In genomic region chr13:44274838-44275237, GRCh38 we compare ENCODE assay signal across 9 cellular contexts.
DNase-seq lines count a peak whose midpoint lies in the region; TF ChIP-seq lines count a peak whose summit lies in the region.
"Had no signal": no experiment of that assay in that cellular context is flagged by ENCODE, and none has a peak within 500 bp of the region (broad histone marks: within the 10 kb centered on the region; RNA-seq: fewer than 3 reads in every experiment).

No MANE protein-coding gene starts in this region.

- H2BK120ac ChIP-seq in mesenchymal stem cell (ENCODE audit: low read depth, low read length): no peak overlapping the region

- peak overlapping the region; percentile 38 to 42 for H2BK12ac ChIP-seq in mesenchymal stem cell (ENCODE audit: low read length in 2 of 2)

- H2BK15ac ChIP-seq in mesenchymal stem cell (ENCODE audit: low read depth, poor library complexity, severe bottlenecking): no peak overlapping the region

- intact Hi-C loops in cardiac septum (cut with DNase I) (no loop called here), vagina (cut with DNase I) (loop anchor here (5.0 to 10.0 kb wide), 3 partner anchors 38 to 220 kb away; no protein-coding TSS in a partner anchor)

- H2AK5ac ChIP-seq in mesenchymal stem cell (ENCODE audit: low read length, severe bottlenecking): peak overlapping the region; percentile 24

- H3K79me1 ChIP-seq in mesenchymal stem cell (replicated peaks; ENCODE audit: low read length, poor library complexity, severe bottlenecking): no peaks in the 10 kb centered on the region

- H3K4me1 ChIP-seq in cardiac muscle cell (ENCODE audit: low read depth) (peaks cover 37% of the 10 kb centered on the region), mesenchymal stem cell (ENCODE audit: control insufficient read depth, insufficient read depth, low read depth, low read length) (peaks cover 2% of the 10 kb centered on the region), vagina (peaks cover 28% of the 10 kb centered on the region)

- 81% methylated on average over 2 of the region's 2 CpGs for WGBS in mesenchymal stem cell

- DNase-seq in cardiac muscle cell (ENCODE audit: low read depth in 1 of 2, low spot score in 1 of 2): peak in 1 of 2 donors; percentile 32
- no peak for DNase-seq in cardiac septum (ENCODE audit: low spot score)
- no peak for DNase-seq in mesenchymal stem cell
- DNase-seq in vagina (ENCODE audit: extremely low spot score in 2 of 2): no peak
- DNase-seq in iPS-NIHi7 (ENCODE audit: extremely low spot score): no peak
- DNase-seq in medulla oblongata (ENCODE audit: extremely low spot score): no peak
- DNase-seq in ureter (ENCODE audit: low spot score): no peak
- DNase-seq: stimulated activated CD4-positive, alpha-beta T cell treated with anti-CD3 and anti-CD28 coated beads, Interleukin-4, amount 100 ng/mL, for 1 hour had no signal

- H3K9me3 ChIP-seq in cardiac muscle cell (ENCODE audit: low read depth): no peaks in the 10 kb centered on the region
- no peaks in the 10 kb centered on the region for H3K9me3 ChIP-seq in mesenchymal stem cell (ENCODE audit: control insufficient read depth, low read length)
- H3K9me3 ChIP-seq in vagina: no peaks in the 10 kb centered on the region

- H3K23ac ChIP-seq in mesenchymal stem cell (ENCODE audit: low read length in 2 of 2): no peak overlapping the region

- H3K18ac ChIP-seq in mesenchymal stem cell (ENCODE audit: low read depth in 1 of 2, low read length in 2 of 2): peak overlapping the region in 1 of 2 experiments; percentile 70

- no peak for TF ChIP-seq POLR2A in vagina (IDR thresholded peaks at IDR 0.05)

- H3K27ac ChIP-seq in cardiac muscle cell (peak overlapping the region; percentile 0), angular gyrus (ENCODE audit: low read depth, low read length) (peak overlapping the region; percentile 65), mesenchymal stem cell (ENCODE audit: low read length, poor library complexity, severe bottlenecking) (no peak overlapping the region), vagina (peak overlapping the region; percentile 87)

- H3K27me3 ChIP-seq in cardiac muscle cell (no peaks in the 10 kb centered on the region), mesenchymal stem cell (ENCODE audit: control insufficient read depth in 1 of 2, insufficient read depth in 1 of 2, low read length in 2 of 2) (no peaks in the 10 kb centered on the region), vagina (no peaks in the 10 kb centered on the region)

- no peak overlapping the region for H2AFZ ChIP-seq in mesenchymal stem cell (ENCODE audit: low read depth, low read length)

- H3K36me3 ChIP-seq in cardiac muscle cell (no peaks in the 10 kb centered on the region), mesenchymal stem cell (ENCODE audit: control insufficient read depth in 1 of 2, insufficient read depth in 2 of 2, low read depth in 1 of 2, low read length in 2 of 2) (no peaks in the 10 kb centered on the region), vagina (no peaks in the 10 kb centered on the region)

- H4K8ac ChIP-seq in mesenchymal stem cell (ENCODE audit: low read length): peak overlapping the region; percentile 62

- peak overlapping the region; percentile 69 for H3K9ac ChIP-seq in mesenchymal stem cell (ENCODE audit: low read length)

- TF ChIP-seq CTCF in cardiac muscle cell (IDR thresholded peaks at IDR 0.05; ENCODE audit: low read depth, low read length): no peak
- no peak for TF ChIP-seq CTCF in vagina (IDR thresholded peaks at IDR 0.05)

- H3K4ac ChIP-seq in mesenchymal stem cell (ENCODE audit: low read depth in 1 of 2, low read length in 2 of 2): peak overlapping the region in 1 of 2 experiments; percentile 24

- no peak overlapping the region for H4K91ac ChIP-seq in mesenchymal stem cell (ENCODE audit: low read length)

- H3K4me3 ChIP-seq in cardiac muscle cell: no peak overlapping the region
- H3K4me3 ChIP-seq in mesenchymal stem cell (ENCODE audit: insufficient read depth in 1 of 2, low read depth in 1 of 2, low read length in 2 of 2): peak overlapping the region in 1 of 2 experiments; percentile 48
- H3K4me3 ChIP-seq in vagina: peak overlapping the region in 1 of 2 donors; percentile 14

- no peak overlapping the region for H3K4me2 ChIP-seq in mesenchymal stem cell (ENCODE audit: low read length, poor library complexity, severe bottlenecking)

- no peak overlapping the region for H2BK5ac ChIP-seq in mesenchymal stem cell (ENCODE audit: low read depth, low read length, poor library complexity, severe bottlenecking)

- no peak overlapping the region for H3K14ac ChIP-seq in mesenchymal stem cell (ENCODE audit: low read length in 2 of 2)
